ENCODE assay signal across 3 cellular contexts in the genomic region with DNA sequence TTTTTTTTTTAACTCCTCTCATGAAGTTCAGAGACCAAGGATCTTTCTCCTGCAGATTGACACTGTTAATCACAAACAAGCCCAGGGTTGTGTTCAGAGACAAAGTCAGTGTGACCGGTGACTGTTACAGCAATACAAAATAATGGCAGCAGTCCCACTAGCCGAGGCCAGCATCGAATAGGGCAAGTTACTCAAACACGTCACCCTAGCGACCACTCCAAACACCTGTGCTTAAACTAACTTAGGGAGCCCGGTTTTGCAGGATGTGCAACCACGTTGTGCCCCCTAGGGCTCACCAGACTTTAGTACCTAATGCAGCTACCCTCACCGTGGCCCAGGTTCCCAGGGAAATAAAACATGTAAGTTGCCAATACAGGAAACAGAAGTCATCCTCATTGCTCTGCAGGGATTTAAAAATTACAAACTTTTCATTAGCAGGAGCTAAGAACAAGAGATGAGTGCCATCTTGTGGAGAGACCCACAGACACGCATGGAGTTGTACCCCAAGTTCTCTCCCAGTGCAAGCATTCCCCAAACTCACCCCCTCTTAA.
TF ChIP-seq lines count a peak whose summit lies in the region.

No MANE protein-coding gene starts in this region.

TF ChIP-seq in A549, 52 proteins besides CTCF, POLR2A, EP300 and RAD21:
- TF ChIP-seq NFE2L2 (conservative IDR thresholded peaks at IDR 0.05; ENCODE audit: low read length) (no peak), RARB (CRISPR knock-in tag; IDR thresholded peaks at IDR 0.05) (no peak), RNF2 (IDR thresholded peaks at IDR 0.05; ENCODE audit: borderline replicate concordance, low read depth) (no peak), SMC3 (IDR thresholded peaks at IDR 0.05) (peak; percentile 64)

TF ChIP-seq in HEK293, 187 proteins besides CTCF, POLR2A, EP300 and RAD21:
- no peak for TF ChIP-seq ZBTB48 (tag by site-specific recombination; IDR thresholded peaks at IDR 0.05)
- TF ChIP-seq ZNF654 (tag by site-specific recombination; IDR thresholded peaks at IDR 0.05; ENCODE audit: low read depth) = peak; percentile 41
TF ChIP-seq in HEK293: peak in this region for 1.

TF ChIP-seq in HepG2, 621 proteins besides CTCF, POLR2A, EP300 and RAD21 (continues in another document):
- TF ChIP-seq DMAP1 (CRISPR knock-in tag; IDR thresholded peaks at IDR 0.05) (no peak), YY1 (IDR thresholded peaks at IDR 0.05; ENCODE audit: insufficient read depth, insufficient replicate concordance, low read depth, low read length) (no peak), ZNF556 (CRISPR knock-in tag; IDR thresholded peaks at IDR 0.05; ENCODE audit: borderline replicate concordance) (peak; percentile 18; the same call in 1 of the 2 replicates), SKI (IDR thresholded peaks at IDR 0.05; ENCODE audit: partially characterized antibody) (no peak), ZNF652 (CRISPR knock-in tag; IDR thresholded peaks at IDR 0.05; ENCODE audit: borderline replicate concordance, low read depth) (0 out of 2 replicates have a peak, but pooled peaks have one; percentile 16), THYN1 (CRISPR knock-in tag; IDR thresholded peaks at IDR 0.05; ENCODE audit: borderline replicate concordance, low read depth) (no peak), ZEB1 (IDR thresholded peaks at IDR 0.05; ENCODE audit: insufficient replicate concordance, low read depth) (no peak), TEAD3 (CRISPR knock-in tag; optimal IDR thresholded peaks at IDR 0.05; ENCODE audit: borderline replicate concordance) (no peak), NONO (IDR thresholded peaks at IDR 0.05) (no peak), NONO (CRISPR knock-in tag; conservative IDR thresholded peaks at IDR 0.05) (no peak), ZNF30 (CRISPR knock-in tag; IDR thresholded peaks at IDR 0.05) (no peak), ETV5 (CRISPR knock-in tag; IDR thresholded peaks at IDR 0.05; ENCODE audit: borderline replicate concordance) (no peak), ZFP82 (CRISPR knock-in tag; IDR thresholded peaks at IDR 0.05; ENCODE audit: borderline replicate concordance) (no peak), ARNT2 (CRISPR knock-in tag; IDR thresholded peaks at IDR 0.05; ENCODE audit: low read depth) (no peak), ZSCAN21 (CRISPR knock-in tag; IDR thresholded peaks at IDR 0.05; ENCODE audit: borderline replicate concordance) (no peak), RELA (CRISPR knock-in tag; IDR thresholded peaks at IDR 0.05) (no peak), NFKB2 (CRISPR knock-in tag; IDR thresholded peaks at IDR 0.05; ENCODE audit: borderline replicate concordance) (no peak), ZNF44 (CRISPR knock-in tag; IDR thresholded peaks at IDR 0.05) (no peak), NFE2L2 (IDR thresholded peaks at IDR 0.05; ENCODE audit: low read length) (no peak), ZNF564 (CRISPR knock-in tag; IDR thresholded peaks at IDR 0.05) (no peak), MTA3 (CRISPR knock-in tag; IDR thresholded peaks at IDR 0.05) (no peak)
- TF ChIP-seq, protein P1, sequence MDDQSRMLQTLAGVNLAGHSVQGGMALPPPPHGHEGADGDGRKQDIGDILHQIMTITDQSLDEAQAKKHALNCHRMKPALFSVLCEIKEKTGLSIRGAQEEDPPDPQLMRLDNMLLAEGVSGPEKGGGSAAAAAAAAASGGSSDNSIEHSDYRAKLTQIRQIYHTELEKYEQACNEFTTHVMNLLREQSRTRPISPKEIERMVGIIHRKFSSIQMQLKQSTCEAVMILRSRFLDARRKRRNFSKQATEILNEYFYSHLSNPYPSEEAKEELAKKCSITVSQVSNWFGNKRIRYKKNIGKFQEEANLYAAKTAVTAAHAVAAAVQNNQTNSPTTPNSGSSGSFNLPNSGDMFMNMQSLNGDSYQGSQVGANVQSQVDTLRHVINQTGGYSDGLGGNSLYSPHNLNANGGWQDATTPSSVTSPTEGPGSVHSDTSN (CRISPR knock-in tag; IDR thresholded peaks at IDR 0.05; ENCODE audit: borderline replicate concordance) = no peak
- TF ChIP-seq, protein P2, sequence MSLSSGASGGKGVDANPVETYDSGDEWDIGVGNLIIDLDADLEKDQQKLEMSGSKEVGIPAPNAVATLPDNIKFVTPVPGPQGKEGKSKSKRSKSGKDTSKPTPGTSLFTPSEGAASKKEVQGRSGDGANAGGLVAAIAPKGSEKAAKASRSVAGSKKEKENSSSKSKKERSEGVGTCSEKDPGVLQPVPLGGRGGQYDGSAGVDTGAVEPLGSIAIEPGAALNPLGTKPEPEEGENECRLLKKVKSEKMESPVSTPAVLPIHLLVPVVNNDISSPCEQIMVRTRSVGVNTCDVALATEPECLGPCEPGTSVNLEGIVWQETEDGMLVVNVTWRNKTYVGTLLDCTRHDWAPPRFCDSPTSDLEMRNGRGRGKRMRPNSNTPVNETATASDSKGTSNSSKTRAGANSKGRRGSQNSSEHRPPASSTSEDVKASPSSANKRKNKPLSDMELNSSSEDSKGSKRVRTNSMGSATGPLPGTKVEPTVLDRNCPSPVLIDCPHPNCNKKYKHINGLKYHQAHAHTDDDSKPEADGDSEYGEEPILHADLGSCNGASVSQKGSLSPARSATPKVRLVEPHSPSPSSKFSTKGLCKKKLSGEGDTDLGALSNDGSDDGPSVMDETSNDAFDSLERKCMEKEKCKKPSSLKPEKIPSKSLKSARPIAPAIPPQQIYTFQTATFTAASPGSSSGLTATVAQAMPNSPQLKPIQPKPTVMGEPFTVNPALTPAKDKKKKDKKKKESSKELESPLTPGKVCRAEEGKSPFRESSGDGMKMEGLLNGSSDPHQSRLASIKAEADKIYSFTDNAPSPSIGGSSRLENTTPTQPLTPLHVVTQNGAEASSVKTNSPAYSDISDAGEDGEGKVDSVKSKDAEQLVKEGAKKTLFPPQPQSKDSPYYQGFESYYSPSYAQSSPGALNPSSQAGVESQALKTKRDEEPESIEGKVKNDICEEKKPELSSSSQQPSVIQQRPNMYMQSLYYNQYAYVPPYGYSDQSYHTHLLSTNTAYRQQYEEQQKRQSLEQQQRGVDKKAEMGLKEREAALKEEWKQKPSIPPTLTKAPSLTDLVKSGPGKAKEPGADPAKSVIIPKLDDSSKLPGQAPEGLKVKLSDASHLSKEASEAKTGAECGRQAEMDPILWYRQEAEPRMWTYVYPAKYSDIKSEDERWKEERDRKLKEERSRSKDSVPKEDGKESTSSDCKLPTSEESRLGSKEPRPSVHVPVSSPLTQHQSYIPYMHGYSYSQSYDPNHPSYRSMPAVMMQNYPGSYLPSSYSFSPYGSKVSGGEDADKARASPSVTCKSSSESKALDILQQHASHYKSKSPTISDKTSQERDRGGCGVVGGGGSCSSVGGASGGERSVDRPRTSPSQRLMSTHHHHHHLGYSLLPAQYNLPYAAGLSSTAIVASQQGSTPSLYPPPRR (CRISPR knock-in tag; IDR thresholded peaks at IDR 0.05; ENCODE audit: borderline replicate concordance) = no peak
- TF ChIP-seq, protein P3, sequence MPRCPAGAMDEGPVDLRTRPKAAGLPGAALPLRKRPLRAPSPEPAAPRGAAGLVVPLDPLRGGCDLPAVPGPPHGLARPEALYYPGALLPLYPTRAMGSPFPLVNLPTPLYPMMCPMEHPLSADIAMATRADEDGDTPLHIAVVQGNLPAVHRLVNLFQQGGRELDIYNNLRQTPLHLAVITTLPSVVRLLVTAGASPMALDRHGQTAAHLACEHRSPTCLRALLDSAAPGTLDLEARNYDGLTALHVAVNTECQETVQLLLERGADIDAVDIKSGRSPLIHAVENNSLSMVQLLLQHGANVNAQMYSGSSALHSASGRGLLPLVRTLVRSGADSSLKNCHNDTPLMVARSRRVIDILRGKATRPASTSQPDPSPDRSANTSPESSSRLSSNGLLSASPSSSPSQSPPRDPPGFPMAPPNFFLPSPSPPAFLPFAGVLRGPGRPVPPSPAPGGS (CRISPR knock-in tag; IDR thresholded peaks at IDR 0.05) = peak; percentile 64; the same call in 1 of the 2 replicates
- TF ChIP-seq, protein P4, sequence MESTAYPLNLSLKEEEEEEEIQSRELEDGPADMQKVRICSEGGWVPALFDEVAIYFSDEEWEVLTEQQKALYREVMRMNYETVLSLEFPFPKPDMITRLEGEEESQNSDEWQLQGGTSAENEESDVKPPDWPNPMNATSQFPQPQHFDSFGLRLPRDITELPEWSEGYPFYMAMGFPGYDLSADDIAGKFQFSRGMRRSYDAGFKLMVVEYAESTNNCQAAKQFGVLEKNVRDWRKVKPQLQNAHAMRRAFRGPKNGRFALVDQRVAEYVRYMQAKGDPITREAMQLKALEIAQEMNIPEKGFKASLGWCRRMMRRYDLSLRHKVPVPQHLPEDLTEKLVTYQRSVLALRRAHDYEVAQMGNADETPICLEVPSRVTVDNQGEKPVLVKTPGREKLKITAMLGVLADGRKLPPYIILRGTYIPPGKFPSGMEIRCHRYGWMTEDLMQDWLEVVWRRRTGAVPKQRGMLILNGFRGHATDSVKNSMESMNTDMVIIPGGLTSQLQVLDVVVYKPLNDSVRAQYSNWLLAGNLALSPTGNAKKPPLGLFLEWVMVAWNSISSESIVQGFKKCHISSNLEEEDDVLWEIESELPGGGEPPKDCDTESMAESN (CRISPR knock-in tag; conservative IDR thresholded peaks at IDR 0.05) = no peak
- TF ChIP-seq, protein P5, sequence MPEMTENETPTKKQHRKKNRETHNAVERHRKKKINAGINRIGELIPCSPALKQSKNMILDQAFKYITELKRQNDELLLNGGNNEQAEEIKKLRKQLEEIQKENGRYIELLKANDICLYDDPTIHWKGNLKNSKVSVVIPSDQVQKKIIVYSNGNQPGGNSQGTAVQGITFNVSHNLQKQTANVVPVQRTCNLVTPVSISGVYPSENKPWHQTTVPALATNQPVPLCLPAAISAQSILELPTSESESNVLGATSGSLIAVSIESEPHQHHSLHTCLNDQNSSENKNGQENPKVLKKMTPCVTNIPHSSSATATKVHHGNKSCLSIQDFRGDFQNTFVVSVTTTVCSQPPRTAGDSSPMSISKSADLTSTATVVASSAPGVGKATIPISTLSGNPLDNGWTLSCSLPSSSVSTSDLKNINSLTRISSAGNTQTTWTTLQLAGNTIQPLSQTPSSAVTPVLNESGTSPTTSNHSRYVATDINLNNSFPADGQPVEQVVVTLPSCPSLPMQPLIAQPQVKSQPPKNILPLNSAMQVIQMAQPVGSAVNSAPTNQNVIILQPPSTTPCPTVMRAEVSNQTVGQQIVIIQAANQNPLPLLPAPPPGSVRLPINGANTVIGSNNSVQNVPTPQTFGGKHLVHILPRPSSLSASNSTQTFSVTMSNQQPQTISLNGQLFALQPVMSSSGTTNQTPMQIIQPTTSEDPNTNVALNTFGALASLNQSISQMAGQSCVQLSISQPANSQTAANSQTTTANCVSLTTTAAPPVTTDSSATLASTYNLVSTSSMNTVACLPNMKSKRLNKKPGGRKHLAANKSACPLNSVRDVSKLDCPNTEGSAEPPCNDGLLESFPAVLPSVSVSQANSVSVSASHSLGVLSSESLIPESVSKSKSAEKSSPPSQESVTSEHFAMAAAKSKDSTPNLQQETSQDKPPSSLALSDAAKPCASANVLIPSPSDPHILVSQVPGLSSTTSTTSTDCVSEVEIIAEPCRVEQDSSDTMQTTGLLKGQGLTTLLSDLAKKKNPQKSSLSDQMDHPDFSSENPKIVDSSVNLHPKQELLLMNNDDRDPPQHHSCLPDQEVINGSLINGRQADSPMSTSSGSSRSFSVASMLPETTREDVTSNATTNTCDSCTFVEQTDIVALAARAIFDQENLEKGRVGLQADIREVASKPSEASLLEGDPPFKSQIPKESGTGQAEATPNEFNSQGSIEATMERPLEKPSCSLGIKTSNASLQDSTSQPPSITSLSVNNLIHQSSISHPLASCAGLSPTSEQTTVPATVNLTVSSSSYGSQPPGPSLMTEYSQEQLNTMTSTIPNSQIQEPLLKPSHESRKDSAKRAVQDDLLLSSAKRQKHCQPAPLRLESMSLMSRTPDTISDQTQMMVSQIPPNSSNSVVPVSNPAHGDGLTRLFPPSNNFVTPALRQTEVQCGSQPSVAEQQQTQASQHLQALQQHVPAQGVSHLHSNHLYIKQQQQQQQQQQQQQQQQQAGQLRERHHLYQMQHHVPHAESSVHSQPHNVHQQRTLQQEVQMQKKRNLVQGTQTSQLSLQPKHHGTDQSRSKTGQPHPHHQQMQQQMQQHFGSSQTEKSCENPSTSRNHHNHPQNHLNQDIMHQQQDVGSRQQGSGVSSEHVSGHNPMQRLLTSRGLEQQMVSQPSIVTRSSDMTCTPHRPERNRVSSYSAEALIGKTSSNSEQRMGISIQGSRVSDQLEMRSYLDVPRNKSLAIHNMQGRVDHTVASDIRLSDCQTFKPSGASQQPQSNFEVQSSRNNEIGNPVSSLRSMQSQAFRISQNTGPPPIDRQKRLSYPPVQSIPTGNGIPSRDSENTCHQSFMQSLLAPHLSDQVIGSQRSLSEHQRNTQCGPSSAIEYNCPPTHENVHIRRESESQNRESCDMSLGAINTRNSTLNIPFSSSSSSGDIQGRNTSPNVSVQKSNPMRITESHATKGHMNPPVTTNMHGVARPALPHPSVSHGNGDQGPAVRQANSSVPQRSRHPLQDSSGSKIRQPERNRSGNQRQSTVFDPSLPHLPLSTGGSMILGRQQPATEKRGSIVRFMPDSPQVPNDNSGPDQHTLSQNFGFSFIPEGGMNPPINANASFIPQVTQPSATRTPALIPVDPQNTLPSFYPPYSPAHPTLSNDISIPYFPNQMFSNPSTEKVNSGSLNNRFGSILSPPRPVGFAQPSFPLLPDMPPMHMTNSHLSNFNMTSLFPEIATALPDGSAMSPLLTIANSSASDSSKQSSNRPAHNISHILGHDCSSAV (CRISPR knock-in tag; IDR thresholded peaks at IDR 0.05; ENCODE audit: borderline replicate concordance) = no peak
- TF ChIP-seq, protein P6, sequence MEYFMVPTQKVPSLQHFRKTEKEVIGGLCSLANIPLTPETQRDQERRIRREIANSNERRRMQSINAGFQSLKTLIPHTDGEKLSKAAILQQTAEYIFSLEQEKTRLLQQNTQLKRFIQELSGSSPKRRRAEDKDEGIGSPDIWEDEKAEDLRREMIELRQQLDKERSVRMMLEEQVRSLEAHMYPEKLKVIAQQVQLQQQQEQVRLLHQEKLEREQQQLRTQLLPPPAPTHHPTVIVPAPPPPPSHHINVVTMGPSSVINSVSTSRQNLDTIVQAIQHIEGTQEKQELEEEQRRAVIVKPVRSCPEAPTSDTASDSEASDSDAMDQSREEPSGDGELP (IDR thresholded peaks at IDR 0.05; ENCODE audit: borderline replicate concordance, low read depth) = no peak
- TF ChIP-seq, protein P7, sequence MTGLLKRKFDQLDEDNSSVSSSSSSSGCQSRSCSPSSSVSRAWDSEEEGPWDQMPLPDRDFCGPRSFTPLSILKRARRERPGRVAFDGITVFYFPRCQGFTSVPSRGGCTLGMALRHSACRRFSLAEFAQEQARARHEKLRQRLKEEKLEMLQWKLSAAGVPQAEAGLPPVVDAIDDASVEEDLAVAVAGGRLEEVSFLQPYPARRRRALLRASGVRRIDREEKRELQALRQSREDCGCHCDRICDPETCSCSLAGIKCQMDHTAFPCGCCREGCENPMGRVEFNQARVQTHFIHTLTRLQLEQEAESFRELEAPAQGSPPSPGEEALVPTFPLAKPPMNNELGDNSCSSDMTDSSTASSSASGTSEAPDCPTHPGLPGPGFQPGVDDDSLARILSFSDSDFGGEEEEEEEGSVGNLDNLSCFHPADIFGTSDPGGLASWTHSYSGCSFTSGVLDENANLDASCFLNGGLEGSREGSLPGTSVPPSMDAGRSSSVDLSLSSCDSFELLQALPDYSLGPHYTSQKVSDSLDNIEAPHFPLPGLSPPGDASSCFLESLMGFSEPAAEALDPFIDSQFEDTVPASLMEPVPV (CRISPR knock-in tag; IDR thresholded peaks at IDR 0.05) = no peak
- TF ChIP-seq, protein P8, sequence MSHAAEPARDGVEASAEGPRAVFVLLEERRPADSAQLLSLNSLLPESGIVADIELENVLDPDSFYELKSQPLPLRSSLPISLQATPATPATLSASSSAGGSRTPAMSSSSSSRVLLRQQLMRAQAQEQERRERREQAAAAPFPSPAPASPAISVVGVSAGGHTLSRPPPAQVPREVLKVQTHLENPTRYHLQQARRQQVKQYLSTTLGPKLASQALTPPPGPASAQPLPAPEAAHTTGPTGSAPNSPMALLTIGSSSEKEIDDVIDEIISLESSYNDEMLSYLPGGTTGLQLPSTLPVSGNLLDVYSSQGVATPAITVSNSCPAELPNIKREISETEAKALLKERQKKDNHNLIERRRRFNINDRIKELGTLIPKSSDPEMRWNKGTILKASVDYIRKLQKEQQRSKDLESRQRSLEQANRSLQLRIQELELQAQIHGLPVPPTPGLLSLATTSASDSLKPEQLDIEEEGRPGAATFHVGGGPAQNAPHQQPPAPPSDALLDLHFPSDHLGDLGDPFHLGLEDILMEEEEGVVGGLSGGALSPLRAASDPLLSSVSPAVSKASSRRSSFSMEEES (CRISPR knock-in tag; IDR thresholded peaks at IDR 0.05) = 0 out of 2 replicates have a peak, but pooled peaks have one; percentile 18
